21 cellular contexts compared by ENCODE assay signal in the genomic region with DNA sequence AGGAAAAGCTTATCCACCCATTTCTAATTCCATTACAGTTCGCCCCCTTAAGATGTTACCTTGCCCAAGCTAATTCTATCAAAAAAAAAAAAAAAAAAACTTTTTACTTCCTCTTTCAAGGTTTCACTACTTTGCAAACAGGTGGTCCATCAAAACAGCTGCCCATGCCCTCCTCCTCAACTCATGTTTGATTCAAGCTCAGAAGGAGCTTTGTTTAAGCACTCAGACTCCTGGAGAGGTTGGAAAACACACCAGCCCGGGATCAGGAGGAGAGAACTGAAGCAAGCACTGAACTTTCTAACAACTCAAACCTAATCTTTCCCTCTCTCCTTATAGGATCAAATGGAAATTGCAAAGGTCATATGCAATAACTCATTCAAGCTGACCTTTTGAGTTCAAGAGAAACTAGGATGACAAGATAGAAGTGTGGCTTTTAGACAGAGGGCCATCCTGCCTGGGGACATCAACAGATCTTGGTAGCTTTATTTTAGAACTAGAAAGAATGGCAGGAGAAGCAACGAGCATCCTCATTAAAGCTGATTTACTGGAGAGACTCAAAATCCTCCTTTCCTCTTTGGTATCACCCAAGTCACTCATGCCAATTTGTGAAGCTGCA. TPM values are rescaled to one million over a fixed set of nuclear protein-coding genes. Genes with fewer than 3 reads are reported as not detected.
DNase-seq lines count a peak whose midpoint lies in the region; ATAC-seq, FAIRE-seq and TF ChIP-seq lines count a peak whose summit lies in the region.
"Had no signal": no experiment of that assay in that cellular context is flagged by ENCODE, and none has a peak within 500 bp of the region (broad histone marks: within the 10 kb centered on the region; RNA-seq: fewer than 3 reads in every experiment).

No MANE protein-coding gene starts in this region.

- TF ChIP-seq POLR2A in GM12878 (IDR thresholded peaks at IDR 0.05; ENCODE audit: low read depth, low read length) = no peak

- H3K9me3 ChIP-seq in GM12878 (replicated peaks; ENCODE audit: control insufficient read depth, insufficient read depth, low read length) (no peaks in the 10 kb centered on the region), mesenchymal stem cell (ENCODE audit: control insufficient read depth, low read length) (no peaks in the 10 kb centered on the region)
- H3K9me3 ChIP-seq: ascending aorta had no signal

- H3K4me3 ChIP-seq in GM12878 (no peak overlapping the region), mesenchymal stem cell (ENCODE audit: insufficient read depth in 1 of 2, low read depth in 1 of 2, low read length in 2 of 2) (no peak overlapping the region)
- H3K4me3 ChIP-seq: ascending aorta had no signal

- H2BK5ac ChIP-seq in mesenchymal stem cell (ENCODE audit: low read depth, low read length, poor library complexity, severe bottlenecking) = no peak overlapping the region

- H3K9ac ChIP-seq in GM12878 (ENCODE audit: control insufficient read depth, insufficient read depth, low read length) = no peak overlapping the region
- no peak overlapping the region for H3K9ac ChIP-seq in mesenchymal stem cell (ENCODE audit: low read length)
- H3K9ac ChIP-seq: parathyroid adenoma had no signal

- peaks cover 23% of the 10 kb centered on the region for H3K4me1 ChIP-seq in GM12878 (ENCODE audit: control insufficient read depth, insufficient read depth, low read length)
- peaks cover 4% of the 10 kb centered on the region for H3K4me1 ChIP-seq in mesenchymal stem cell (ENCODE audit: control insufficient read depth, insufficient read depth, low read depth, low read length)
- H3K4me1 ChIP-seq: ascending aorta, parathyroid adenoma had no signal

- H4K20me1 ChIP-seq in GM12878 (ENCODE audit: control insufficient read depth, insufficient read depth) = no peaks in the 10 kb centered on the region

- H3K23ac ChIP-seq in mesenchymal stem cell (ENCODE audit: low read length in 2 of 2) = no peak overlapping the region

- H3K4me2 ChIP-seq in GM12878 (ENCODE audit: control insufficient read depth, insufficient read depth) (peak overlapping the region; percentile 28), mesenchymal stem cell (ENCODE audit: low read length, poor library complexity, severe bottlenecking) (no peak overlapping the region)

- no peak overlapping the region for H3K4ac ChIP-seq in mesenchymal stem cell (ENCODE audit: low read depth in 1 of 2, low read length in 2 of 2)

- H4K91ac ChIP-seq in mesenchymal stem cell (ENCODE audit: low read length) = no peak overlapping the region

- 72% methylated on average over 3 of the region's 3 CpGs for WGBS in GM12878 (ENCODE audit: insufficient coverage, insufficient replicate concordance, low lambda C conversion rate, missing lambda C conversion rate)
- 90% methylated on average over 3 of the region's 3 CpGs for WGBS in mesenchymal stem cell

- H3K79me1 ChIP-seq in mesenchymal stem cell (replicated peaks; ENCODE audit: low read length, poor library complexity, severe bottlenecking) = no peaks in the 10 kb centered on the region

- TF ChIP-seq CTCF in GM13977 (IDR thresholded peaks at IDR 0.05; ENCODE audit: extremely low read depth, insufficient read depth, missing control alignments) = no peak
- TF ChIP-seq CTCF in GM12878 (IDR thresholded peaks at IDR 0.05 in 2 of 3, conservative IDR thresholded peaks at IDR 0.05 in 1 of 3; ENCODE audit: control insufficient read depth in 2 of 3, extremely low read depth in 1 of 3, insufficient read depth in 1 of 3, low read depth in 3 of 3, low read length in 3 of 3) = no peak

- RAD21 ChIA-PET in GM12878 (lab: Charles Lee; ENCODE audit: unreplicated experiment) = interaction anchor here (0.6 to 1.3 kb wide), 11 partner anchors 8 to 168 kb away, joined by 3 to 9 read pairs (median 4); no protein-coding TSS in a partner anchor

- no peak overlapping the region for H4K8ac ChIP-seq in mesenchymal stem cell (ENCODE audit: low read length)

- no peaks in the 10 kb centered on the region for H3K79me2 ChIP-seq in GM12878 (ENCODE audit: control insufficient read depth, insufficient read depth, low read length)
- H3K79me2 ChIP-seq: parathyroid adenoma had no signal

- H3K36me3 ChIP-seq in GM12878 (ENCODE audit: control insufficient read depth in 2 of 2, insufficient read depth in 2 of 2, low read length in 1 of 2) (no peaks in the 10 kb centered on the region), mesenchymal stem cell (ENCODE audit: control insufficient read depth in 1 of 2, insufficient read depth in 2 of 2, low read depth in 1 of 2, low read length in 2 of 2) (no peaks in the 10 kb centered on the region)
- H3K36me3 ChIP-seq: ascending aorta had no signal

- H2AFZ ChIP-seq in GM12878 (ENCODE audit: control insufficient read depth, low read depth, low read length) (no peak overlapping the region), mesenchymal stem cell (ENCODE audit: low read depth, low read length) (no peak overlapping the region)
- H2AFZ ChIP-seq: parathyroid adenoma had no signal

- in situ Hi-C loops in GM13977 (cut with MboI; ENCODE audit: low pct_unique_long_range_greater_than_20kb, low sequenced_read_pairs, unreplicated experiment) (no loop called here), GM12878 (cut with MboI) (no loop called here)

- ATAC-seq in GM19397 (IDR thresholded peaks at IDR 0.05; ENCODE audit: unreplicated experiment) = peak; percentile 45
- peak; percentile 68 for ATAC-seq in HG03135 (IDR thresholded peaks at IDR 0.05; ENCODE audit: unreplicated experiment)
- peak; percentile 73 for ATAC-seq in GM12878
- no peak for ATAC-seq in HG02623 (IDR thresholded peaks at IDR 0.05; ENCODE audit: unreplicated experiment)
- ATAC-seq: activated CD4-positive, alpha-beta T cell treated with anti-CD3 and anti-CD28 coated beads for 36 hours; left cardiac atrium had no signal

- H2BK12ac ChIP-seq in mesenchymal stem cell (ENCODE audit: low read length in 2 of 2) = no peak overlapping the region

- BruUV-seq in GM12878 (replicated peaks; lab: Mats Ljungman, UMichigan) = no TSS peak

- no peak overlapping the region for H3K14ac ChIP-seq in mesenchymal stem cell (ENCODE audit: low read length in 2 of 2)

- H2AK5ac ChIP-seq in mesenchymal stem cell (ENCODE audit: low read length, severe bottlenecking) = no peak overlapping the region

- H3K27ac ChIP-seq in GM12878 (ENCODE audit: control insufficient read depth, insufficient read depth) = no peak overlapping the region
- no peak overlapping the region for H3K27ac ChIP-seq in mesenchymal stem cell (ENCODE audit: low read length, poor library complexity, severe bottlenecking)
- H3K27ac ChIP-seq: ascending aorta, parathyroid adenoma had no signal

- TF ChIP-seq EP300 in GM12878 (IDR thresholded peaks at IDR 0.05; ENCODE audit: borderline replicate concordance in 1 of 2, control insufficient read depth in 1 of 2, low read depth in 2 of 2, low read length in 2 of 2) = peak; percentile 61 to 63; a peak in 1 of 4 replicates

- SMC1A ChIA-PET in GM12878 (lab: Charles Lee; ENCODE audit: uncharacterized antibody, unreplicated experiment) = interaction anchor here (0.6 to 2.9 kb wide), 25 partner anchors 9 to 740 kb away, joined by 3 to 18 read pairs (median 3); no protein-coding TSS in a partner anchor

- H3K18ac ChIP-seq in mesenchymal stem cell (ENCODE audit: low read depth in 1 of 2, low read length in 2 of 2) = no peak overlapping the region

- H2BK15ac ChIP-seq in mesenchymal stem cell (ENCODE audit: low read depth, poor library complexity, severe bottlenecking) = no peak overlapping the region

- peak; percentile 55 for DNase-seq in GM13977 (ENCODE audit: low spot score)
- DNase-seq in GM12878 (ENCODE audit: low read depth, low spot score) = peak; percentile 21
- no peak for DNase-seq in nucleus accumbens (lab: John Stamatoyannopoulos, UW)
- DNase-seq in NCI-H69 (lab: John Stamatoyannopoulos, UW) = no peak
- DNase-seq in mesenchymal stem cell = no peak
- DNase-seq: activated CD4-positive, alpha-beta T cell treated with anti-CD3 and anti-CD28 coated beads for 36 hours; activated gamma-delta T cell treated with Interleukin-2 at 50 U/mL for 16 hours; foreskin fibroblast; H7; left cardiac atrium; NCI-H146; NCI-H446; stimulated activated CD4-positive, alpha-beta T cell treated with anti-CD3 and anti-CD28 coated beads, Interleukin-4, amount 100 ng/mL, for 24 hours; stimulated activated CD8-positive, alpha-beta memory T cell treated with anti-CD3 and anti-CD28 coated beads, Interleukin-4, amount 100 ng/mL, for 48 hours; T-helper 9 cell had no signal

- peak; percentile 18 for FAIRE-seq in GM12878 (lab: Jason Lieb, UNC)
- FAIRE-seq: endothelial cell of umbilical vein had no signal

- POLR2A ChIA-PET in GM12878 (lab: Charles Lee) = interaction anchor here (0.6 to 1.3 kb wide), 8 partner anchors 8 to 131 kb away, joined by 3 to 6 read pairs (median 3); no protein-coding TSS in a partner anchor

- intact Hi-C loops in GM12878 (cut with micrococcal nuclease; ENCODE audit: unreplicated experiment) = no loop called here

- no peak for TF ChIP-seq RAD21 in GM12878 (IDR thresholded peaks at IDR 0.05; ENCODE audit: insufficient read depth, low read depth, low read length)

- CTCF ChIA-PET in GM12878 (lab: Yijun Ruan, JAX) = interaction anchor here (0.6 to 2.3 kb wide), 15 partner anchors 9 to 772 kb away, joined by 3 to 9 read pairs (median 3); a partner anchor contains a TSS

- no peaks in the 10 kb centered on the region for H3K27me3 ChIP-seq in GM12878 (replicated peaks in 1 of 2; ENCODE audit: control insufficient read depth in 2 of 2, insufficient read depth in 2 of 2, low read length in 1 of 2)
- H3K27me3 ChIP-seq in mesenchymal stem cell (ENCODE audit: control insufficient read depth in 1 of 2, insufficient read depth in 1 of 2, low read length in 2 of 2) = peaks cover 0 to 28% of the 10 kb centered on the region in 2 experiments
- H3K27me3 ChIP-seq: ascending aorta had no signal

- no peak overlapping the region for H2BK120ac ChIP-seq in mesenchymal stem cell (ENCODE audit: low read depth, low read length)

RNA-seq across cellular contexts. Expression of a gene that starts 28.3 kb away (rescaled TPM):
- total RNA-seq in GM12878 (2013; cell fraction: nucleolus; rRNA removed) = 3.2 and 4.0 TPM in 2 replicates
- 1.5 TPM in 2 replicates for total RNA-seq in GM12878 (2014; rRNA removed)
- total RNA-seq in GM12878 (2014; rRNA removed; fragmentation: Illumina TruSeq; extraction: Trizol) = 0.64 and 0.76 TPM in 2 replicates
- 2.4 and 2.6 TPM in 2 replicates for total RNA-seq in GM12878 (2021)
- 0.09 TPM for polyA plus RNA-seq in GM12878 (2011; ENCODE audit: low read depth)
- 0.42 and 0.50 TPM in 2 replicates for polyA plus RNA-seq in GM12878 (2011; rRNA removed)
- 0.60 and 0.69 TPM in 2 replicates for polyA plus RNA-seq in GM12878 (2011; cell fraction: cytosol; rRNA removed)
- polyA plus RNA-seq in GM12878 (2011; cell fraction: nucleus; rRNA removed) = 1.9 TPM in 2 replicates
- 0.23 and 0.29 TPM in 2 replicates for polyA plus RNA-seq in GM12878 (2012)
- 0.75 and 1.3 TPM in 2 replicates for polyA plus RNA-seq in GM12878 (2014; fragmentation: Illumina TruSeq; extraction: Trizol)
- polyA plus RNA-seq in GM12878 (2014; fragmentation: Nextera tagmentation; extraction: Ambion mirVana) = under 1 TPM; 0.24 to 0.47 TPM
- polyA plus RNA-seq in GM12878 (2014; rRNA removed) = 1.1 and 1.3 TPM in 2 replicates
- polyA plus RNA-seq in GM12878 (2016; fragmentation: Nextera tagmentation; extraction: Ambion mirVana) = under 1 TPM; 0.47 to 0.88 TPM
- 0.95 and 2.5 TPM in 2 replicates for polyA minus RNA-seq in GM12878 (2011; rRNA and poly(A)+ RNA removed)
- polyA minus RNA-seq in GM12878 (2011; cell fraction: cytosol; rRNA and poly(A)+ RNA removed) = 1.1 and 1.2 TPM in 2 replicates
- polyA minus RNA-seq in GM12878 (2011; cell fraction: nucleus; rRNA and poly(A)+ RNA removed) = 2.4 and 4.6 TPM in 2 replicates
- polyA plus RNA-seq in mesenchymal stem cell (2013, experiment 1 of 2) = 25.4 TPM
- polyA plus RNA-seq in mesenchymal stem cell (2013, experiment 2 of 2) = 27.1 TPM

Comparison
In these comparisons a context has a peak if more than half of its experiments do, and no peak if none do; other contexts are left out.
1. DNase-seq: peak in GM13977 (single experiment) and GM12878 (single experiment); none in nucleus accumbens (0 of 56), NCI-H69 (single experiment) and mesenchymal stem cell (single experiment).